In genomic region chr4:41217373-41217772, GRCh38 we compare ENCODE assay signal across 12 cellular contexts. TPM values are rescaled to one million over a fixed set of nuclear protein-coding genes. Genes with fewer than 3 reads are reported as not detected.
A peak's percentile ranks its signal among the peaks of the same experiment; 100 is the strongest.
DNase-seq lines count a peak whose midpoint lies in the region; ATAC-seq, FAIRE-seq and TF ChIP-seq lines count a peak whose summit lies in the region.
"Had no signal": no experiment of that assay in that cellular context is flagged by ENCODE, and none has a peak within 500 bp of the region (broad histone marks: within the 10 kb centered on the region; RNA-seq: fewer than 3 reads in every experiment).

No MANE protein-coding gene starts in this region.

- no peak overlapping the region for H2AK5ac ChIP-seq in mesenchymal stem cell (ENCODE audit: low read length, severe bottlenecking)

- H3K27ac Mint-ChIP-seq in astrocyte (ENCODE audit: unreplicated experiment) = peak overlapping the region; percentile 89
- H3K27ac Mint-ChIP-seq: activated T-cell treated with anti-CD3 and anti-CD28 coated beads, Interleukin-2, amount 50 U/mL, for 24 hours; naive B cell had no signal

- H3K27me3 ChIP-seq in left ventricle myocardium inferior (ENCODE audit: low read depth) (no peaks in the 10 kb centered on the region), astrocyte (ENCODE audit: insufficient read depth, low read length) (no peaks in the 10 kb centered on the region), mesenchymal stem cell (ENCODE audit: control insufficient read depth in 1 of 2, insufficient read depth in 1 of 2, low read length in 2 of 2) (no peaks in the 10 kb centered on the region), uterus (no peaks in the 10 kb centered on the region)

- H3K27ac ChIP-seq in left ventricle myocardium inferior (replicated peaks) = peak overlapping the region; percentile 97
- no peak overlapping the region for H3K27ac ChIP-seq in astrocyte (ENCODE audit: low read depth, low read length)
- H3K27ac ChIP-seq in mesenchymal stem cell (ENCODE audit: low read length, poor library complexity, severe bottlenecking) = no peak overlapping the region
- H3K27ac ChIP-seq in uterus = peak overlapping the region; percentile 82 to 87

- no peak overlapping the region for H4K8ac ChIP-seq in mesenchymal stem cell (ENCODE audit: low read length)

- 100% methylated on average over 1 of the region's 2 CpGs for WGBS in mesenchymal stem cell

- H3K4ac ChIP-seq in mesenchymal stem cell (ENCODE audit: low read depth in 1 of 2, low read length in 2 of 2) = no peak overlapping the region

- no peak for TF ChIP-seq POLR2A in uterus (IDR thresholded peaks at IDR 0.05)

- no peak overlapping the region for H2BK12ac ChIP-seq in mesenchymal stem cell (ENCODE audit: low read length in 2 of 2)

- H3K9ac ChIP-seq in astrocyte (ENCODE audit: low read length) (peak overlapping the region; percentile 86), mesenchymal stem cell (ENCODE audit: low read length) (peak overlapping the region; percentile 89)

- no peaks in the 10 kb centered on the region for H3K36me3 Mint-ChIP-seq in astrocyte (ENCODE audit: low read depth, unreplicated experiment)

- H3K18ac ChIP-seq in mesenchymal stem cell (ENCODE audit: low read depth in 1 of 2, low read length in 2 of 2) = no peak overlapping the region

- H3K27me3 Mint-ChIP-seq in astrocyte (ENCODE audit: low read depth, unreplicated experiment) = no peaks in the 10 kb centered on the region

- peaks cover 9% of the 10 kb centered on the region for H4K20me1 ChIP-seq in astrocyte (ENCODE audit: insufficient read depth, low read length)

- no peak for DNase-seq in left ventricle myocardium inferior
- no peak for DNase-seq in Right ventricle myocardium inferior (ENCODE audit: missing footprints)
- no peak for DNase-seq in astrocyte (ENCODE audit: low read depth)
- no peak for DNase-seq in mesenchymal stem cell
- no peak for DNase-seq in uterus
- DNase-seq in medulla oblongata (ENCODE audit: extremely low spot score) = no peak
- no peak for DNase-seq in activated CD4-positive, alpha-beta T cell treated with anti-CD3 and anti-CD28 coated beads for 1 hour
- DNase-seq in NCI-H2107 treated with DMSO at 0.1 percent for 48 hours (lab: John Stamatoyannopoulos, UW; ENCODE audit: unreplicated experiment) = no peak
- DNase-seq: activated T-cell treated with anti-CD3 and anti-CD28 coated beads, Interleukin-2, amount 50 U/mL, for 24 hours; naive B cell; NCI-H2171 treated with DMSO at 0.1 percent for 48 hours had no signal

- H2AFZ ChIP-seq in astrocyte (ENCODE audit: low read depth, low read length) = no peak overlapping the region
- H2AFZ ChIP-seq in mesenchymal stem cell (ENCODE audit: low read depth, low read length) = no peak overlapping the region

- intact Hi-C loops in left ventricle myocardium inferior (cut with micrococcal nuclease) (loop anchor here (10.0 kb wide), 1 partner anchor 293 kb away; no protein-coding TSS in a partner anchor), Right ventricle myocardium inferior (cut with DNase I) (loop anchor here (10.0 kb wide), 1 partner anchor 483 kb away; no protein-coding TSS in a partner anchor), uterus (cut with DNase I; ENCODE audit: low total_unique reads) (no loop called here)

- no peak overlapping the region for H2BK5ac ChIP-seq in mesenchymal stem cell (ENCODE audit: low read depth, low read length, poor library complexity, severe bottlenecking)

- TF ChIP-seq CTCF in left ventricle myocardium inferior (IDR thresholded peaks at IDR 0.05; ENCODE audit: borderline replicate concordance) (no peak), astrocyte (IDR thresholded peaks at IDR 0.05; ENCODE audit: insufficient read depth, low read depth, low read length) (no peak), uterus (IDR thresholded peaks at IDR 0.05) (no peak)

- no peak for FAIRE-seq in astrocyte (lab: Jason Lieb, UNC)
- FAIRE-seq: bronchial epithelial cell had no signal

- peaks cover 47% of the 10 kb centered on the region for H3K4me1 ChIP-seq in left ventricle myocardium inferior
- H3K4me1 ChIP-seq in astrocyte (ENCODE audit: insufficient read depth, low read length) = peaks cover 8% of the 10 kb centered on the region
- H3K4me1 ChIP-seq in mesenchymal stem cell (ENCODE audit: control insufficient read depth, insufficient read depth, low read depth, low read length) = peaks cover 2% of the 10 kb centered on the region
- no peaks in the 10 kb centered on the region for H3K4me1 ChIP-seq in uterus

- H3K4me3 Mint-ChIP-seq in astrocyte (ENCODE audit: unreplicated experiment) = peak overlapping the region; percentile 77

- H3K14ac ChIP-seq in mesenchymal stem cell (ENCODE audit: low read length in 2 of 2) = no peak overlapping the region

- no peak overlapping the region for H4K91ac ChIP-seq in mesenchymal stem cell (ENCODE audit: low read length)

- H3K9me3 Mint-ChIP-seq in astrocyte (ENCODE audit: unreplicated experiment) = no peaks in the 10 kb centered on the region
- H3K9me3 Mint-ChIP-seq: activated T-cell treated with anti-CD3 and anti-CD28 coated beads, Interleukin-2, amount 50 U/mL, for 24 hours had no signal

- H3K79me2 ChIP-seq in astrocyte (ENCODE audit: insufficient read depth, low read length) = peaks cover 19% of the 10 kb centered on the region

- H3K4me3 ChIP-seq in left ventricle myocardium inferior (no peak overlapping the region), astrocyte (ENCODE audit: insufficient read depth, low read depth, low read length) (no peak overlapping the region), mesenchymal stem cell (ENCODE audit: insufficient read depth in 1 of 2, low read depth in 1 of 2, low read length in 2 of 2) (no peak overlapping the region), uterus (no peak overlapping the region)

- peaks cover 1% of the 10 kb centered on the region for H3K79me1 ChIP-seq in mesenchymal stem cell (replicated peaks; ENCODE audit: low read length, poor library complexity, severe bottlenecking)

- no peak overlapping the region for H2BK15ac ChIP-seq in mesenchymal stem cell (ENCODE audit: low read depth, poor library complexity, severe bottlenecking)

- H3K36me3 ChIP-seq in left ventricle myocardium inferior (no peaks in the 10 kb centered on the region), astrocyte (ENCODE audit: insufficient read depth, low read length) (no peaks in the 10 kb centered on the region), mesenchymal stem cell (ENCODE audit: control insufficient read depth in 1 of 2, insufficient read depth in 2 of 2, low read depth in 1 of 2, low read length in 2 of 2) (no peaks in the 10 kb centered on the region), uterus (no peaks in the 10 kb centered on the region)

- ATAC-seq in Right ventricle myocardium inferior = no peak

- H2BK120ac ChIP-seq in mesenchymal stem cell (ENCODE audit: low read depth, low read length) = no peak overlapping the region

- H3K9me3 ChIP-seq in left ventricle myocardium inferior (replicated peaks) (no peaks in the 10 kb centered on the region), astrocyte (ENCODE audit: insufficient read depth, low read depth, low read length) (no peaks in the 10 kb centered on the region), mesenchymal stem cell (ENCODE audit: control insufficient read depth, low read length) (no peaks in the 10 kb centered on the region), uterus (no peaks in the 10 kb centered on the region)

- no peak overlapping the region for H3K23ac ChIP-seq in mesenchymal stem cell (ENCODE audit: low read length in 2 of 2)

- H3K4me2 ChIP-seq in astrocyte (ENCODE audit: low read length) = peak overlapping the region; percentile 88
- H3K4me2 ChIP-seq in mesenchymal stem cell (ENCODE audit: low read length, poor library complexity, severe bottlenecking) = no peak overlapping the region

- H3K4me1 Mint-ChIP-seq in astrocyte (ENCODE audit: low read depth, unreplicated experiment) = peaks cover 21% of the 10 kb centered on the region

RNA-seq across cellular contexts. Expression of gene APBB2, which starts 3.0 kb away (rescaled TPM):
- total RNA-seq in left ventricle myocardium inferior (23.5 TPM), Right ventricle myocardium inferior (23.8 TPM), astrocyte (172 and 173 TPM in 2 replicates), uterus (100 to 1,000 TPM in 2 of 4 donors, 10 to 100 TPM in 2; 32.4 to 133 (median 92.1) TPM)
- polyA plus RNA-seq in mesenchymal stem cell (2013, experiment 1 of 2) = 22.6 TPM
- 22.6 TPM for polyA plus RNA-seq in mesenchymal stem cell (2013, experiment 2 of 2)

RNA-seq across cellular contexts. Expression of gene UCHL1, which starts 39.4 kb away (rescaled TPM):
- total RNA-seq in left ventricle myocardium inferior (35.2 TPM), Right ventricle myocardium inferior (7.9 TPM), astrocyte (1,149 and 1,154 TPM in 2 replicates), uterus (10 to 100 TPM in 3 of 4 donors, 1 to 10 TPM in 1; 3.5 to 81.4 (median 46.4) TPM)
- 1,126 TPM for polyA plus RNA-seq in mesenchymal stem cell (2013, experiment 1 of 2)
- 1,155 TPM for polyA plus RNA-seq in mesenchymal stem cell (2013, experiment 2 of 2)

Comparison
In these comparisons a context has a peak if more than half of its experiments do, and no peak if none do; other contexts are left out.
1. H3K27ac ChIP-seq: peak in left ventricle myocardium inferior (single experiment) and uterus (2 of 2); none in astrocyte (single experiment) and mesenchymal stem cell (single experiment).
2. RNA of gene UCHL1, which starts 39.4 kb away (total RNA-seq): 1,149 to 1,154 TPM in astrocyte; 3.5 to 81.4 TPM in uterus, 35.2 TPM in left ventricle myocardium inferior (single experiment) and 7.9 TPM in Right ventricle myocardium inferior (single experiment); every median in the first group is over 10 times any median in the second.